ENCODE assay signal across 12 cellular contexts in genomic region chr10:16519250-16519907, GRCh38. TPM values are rescaled to one million over a fixed set of nuclear protein-coding genes. Genes with fewer than 3 reads are reported as not detected.
DNase-seq lines count a peak whose midpoint lies in the region; ATAC-seq and TF ChIP-seq lines count a peak whose summit lies in the region.
"Had no signal": no experiment of that assay in that cellular context is flagged by ENCODE, and none has a peak within 500 bp of the region (broad histone marks: within the 10 kb centered on the region; RNA-seq: fewer than 3 reads in every experiment).

No MANE protein-coding gene starts in this region.

- CTCF ChIA-PET in activated CD8-positive, alpha-beta T cell treated with anti-CD3 and anti-CD28 coated beads for 36 hours (lab: Charles Lee) = interaction anchor here (0.6 to 1.2 kb wide), 3 partner anchors 79 to 293 kb away, joined by 3 read pairs; no protein-coding TSS in a partner anchor

- H3K36me3 Mint-ChIP-seq in activated CD8-positive, alpha-beta T cell treated with anti-CD3 and anti-CD28 coated beads for 36 hours (ENCODE audit: low read depth) = peaks cover 5% of the 10 kb centered on the region

- DNase-seq in D341Med (ENCODE audit: low spot score) = peak; percentile 46
- no peak for DNase-seq in activated CD8-positive, alpha-beta T cell treated with anti-CD3 and anti-CD28 coated beads for 36 hours
- DNase-seq in iris pigment epithelial cell (ENCODE audit: low read depth) = peak; percentile 7
- no peak for DNase-seq in stimulated activated CD4-positive, alpha-beta T cell treated with anti-CD3 and anti-CD28 coated beads, Interleukin-2, amount 100 ng/mL, for 24 hours
- no peak for DNase-seq in head of caudate nucleus
- DNase-seq in NCI-H1694 treated with DMSO at 0.1 percent for 48 hours (lab: John Stamatoyannopoulos, UW) = no peak
- no peak for DNase-seq in Right ventricle myocardium inferior (ENCODE audit: missing footprints)
- DNase-seq: COR-L47; effector CD4-positive, alpha-beta T cell had no signal

- TF ChIP-seq CTCF in activated CD8-positive, alpha-beta T cell treated with anti-CD3 and anti-CD28 coated beads for 36 hours (IDR thresholded peaks at IDR 0.05) = no peak

- POLR2A ChIA-PET in activated CD8-positive, alpha-beta T cell treated with anti-CD3 and anti-CD28 coated beads for 36 hours (lab: Charles Lee) = interaction anchor here (0.6 kb wide), 1 partner anchor 35 kb away, joined by 3 read pairs; no protein-coding TSS in a partner anchor

- ATAC-seq in GM21367 (IDR thresholded peaks at IDR 0.05; ENCODE audit: unreplicated experiment) = peak; percentile 55
- no peak for ATAC-seq in activated CD8-positive, alpha-beta T cell treated with anti-CD3 and anti-CD28 coated beads for 36 hours
- no peak for ATAC-seq in Right ventricle myocardium inferior
- ATAC-seq: PC-3 had no signal

- no peak overlapping the region for H3K27ac Mint-ChIP-seq in activated CD8-positive, alpha-beta T cell treated with anti-CD3 and anti-CD28 coated beads for 36 hours

- no peaks in the 10 kb centered on the region for H3K9me3 Mint-ChIP-seq in activated CD8-positive, alpha-beta T cell treated with anti-CD3 and anti-CD28 coated beads for 36 hours

- peaks cover 38% of the 10 kb centered on the region for H3K27me3 Mint-ChIP-seq in activated CD8-positive, alpha-beta T cell treated with anti-CD3 and anti-CD28 coated beads for 36 hours

- peaks cover 2% of the 10 kb centered on the region for H3K4me1 Mint-ChIP-seq in activated CD8-positive, alpha-beta T cell treated with anti-CD3 and anti-CD28 coated beads for 36 hours (ENCODE audit: low read depth)

- intact Hi-C loops in activated CD8-positive, alpha-beta T cell treated with anti-CD3 and anti-CD28 coated beads for 36 hours (cut with micrococcal nuclease) = no loop called here
- intact Hi-C loops in head of caudate nucleus (cut with DNase I) (no loop called here), Right ventricle myocardium inferior (cut with DNase I) (no loop called here)

- peak overlapping the region; percentile 58 for H3K4me3 Mint-ChIP-seq in activated CD8-positive, alpha-beta T cell treated with anti-CD3 and anti-CD28 coated beads for 36 hours

RNA-seq across cellular contexts. Expression of gene C1QL3, which starts 2.3 kb away (rescaled TPM):
- under 1 TPM in 1 of 2 experiments, not detected in 1; 0.16 TPM for total RNA-seq in activated CD8-positive, alpha-beta T cell treated with anti-CD3 and anti-CD28 coated beads for 36 hours
- total RNA-seq in Right ventricle myocardium inferior = not detected
- total RNA-seq: lung, PC-3 had no signal

Comparison
In these comparisons a context has a peak if more than half of its experiments do, and no peak if none do; other contexts are left out.
1. DNase-seq: peak in D341Med (single experiment) and iris pigment epithelial cell (single experiment); none in activated CD8-positive, alpha-beta T cell treated with anti-CD3 and anti-CD28 coated beads for 36 hours (single experiment), stimulated activated CD4-positive, alpha-beta T cell treated with anti-CD3 and anti-CD28 coated beads, Interleukin-2, amount 100 ng/mL, for 24 hours (0 of 2), head of caudate nucleus (0 of 42), NCI-H1694 treated with DMSO at 0.1 percent for 48 hours (single experiment) and Right ventricle myocardium inferior (single experiment).